ENCODE assay signal across 11 cellular contexts in the genomic region with DNA sequence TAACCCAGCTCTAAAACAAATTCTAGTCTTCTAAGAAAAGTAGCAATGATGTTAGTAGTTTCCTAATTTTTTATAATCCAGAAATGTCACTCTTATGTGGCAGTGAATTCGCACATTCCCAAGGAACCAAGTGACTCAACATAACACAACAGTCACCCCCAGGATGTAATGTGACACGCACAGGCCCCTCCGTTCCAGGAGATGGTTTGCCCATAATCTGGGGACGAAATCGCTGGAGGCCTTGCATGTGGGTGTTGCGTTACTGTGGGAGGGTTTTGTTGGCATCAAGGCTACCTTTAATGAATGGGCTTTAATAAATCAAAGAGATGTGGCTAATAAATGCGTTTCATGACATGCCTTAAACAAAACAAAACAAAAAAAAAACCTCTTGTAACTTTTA. TPM values are rescaled to one million over a fixed set of nuclear protein-coding genes. Genes with fewer than 3 reads are reported as not detected.
DNase-seq lines count a peak whose midpoint lies in the region; ATAC-seq and TF ChIP-seq lines count a peak whose summit lies in the region.
"Had no signal": no experiment of that assay in that cellular context is flagged by ENCODE, and none has a peak within 500 bp of the region (broad histone marks: within the 10 kb centered on the region; RNA-seq: fewer than 3 reads in every experiment).

No MANE protein-coding gene starts in this region.

- H3K4me3 ChIP-seq in esophagus muscularis mucosa (no peak overlapping the region), skeletal muscle satellite cell (ENCODE audit: low read length) (no peak overlapping the region)

- TF ChIP-seq POLR2A in esophagus muscularis mucosa (IDR thresholded peaks at IDR 0.05; ENCODE audit: low read depth) = no peak

- DNase-seq in EL = peak; percentile 79
- DNase-seq in RWPE1 (ENCODE audit: low spot score) = no peak
- DNase-seq in esophagus muscularis mucosa (ENCODE audit: extremely low spot score) = no peak
- no peak for DNase-seq in left lobe of liver (ENCODE audit: low spot score)
- DNase-seq in T-helper 2 cell = no peak
- DNase-seq in NK-92 treated with Interleukin-12 subunit alpha and Interleukin-12 subunit beta, amount 100 ng/mL, for 24 hours (lab: John Stamatoyannopoulos, UW) = no peak
- DNase-seq: NCI-H1930, substantia nigra had no signal

- peak overlapping the region; percentile 74 for H3K4me2 ChIP-seq in skeletal muscle satellite cell (ENCODE audit: low read length)

- H3K9me3 ChIP-seq in esophagus muscularis mucosa = no peaks in the 10 kb centered on the region
- H3K9me3 ChIP-seq in skeletal muscle satellite cell (replicated peaks; ENCODE audit: low read length) = no peaks in the 10 kb centered on the region

- CTCF ChIA-PET in RWPE1 (lab: Yijun Ruan, JAX) = interaction anchor here (0.6 to 0.7 kb wide), 3 partner anchors 31 to 129 kb away, joined by 3 to 7 read pairs (median 4); no protein-coding TSS in a partner anchor

- 83% methylated on average over 7 of the region's 7 CpGs for WGBS in esophagus muscularis mucosa

- H3K4me1 ChIP-seq in esophagus muscularis mucosa = peaks cover 0 to 22% (median 14%) of the 10 kb centered on the region in 4 donors
- peaks cover 27% of the 10 kb centered on the region for H3K4me1 ChIP-seq in skeletal muscle satellite cell (ENCODE audit: control insufficient read depth, insufficient read depth, low read length)
- H3K4me1 ChIP-seq: foreskin keratinocyte had no signal

- intact Hi-C loops in esophagus muscularis mucosa (cut with DNase I) = no loop called here

- TF ChIP-seq CTCF in RWPE1 (conservative IDR thresholded peaks at IDR 0.05; ENCODE audit: low read depth) (no peak), esophagus muscularis mucosa (IDR thresholded peaks at IDR 0.05) (no peak)

- H3K27me3 ChIP-seq in esophagus muscularis mucosa (no peaks in the 10 kb centered on the region), skeletal muscle satellite cell (ENCODE audit: control insufficient read depth, insufficient read depth, low read length) (no peaks in the 10 kb centered on the region)
- H3K27me3 ChIP-seq: foreskin keratinocyte had no signal

- POLR2A ChIA-PET in RWPE1 (lab: Yijun Ruan, JAX; ENCODE audit: low non-redundant PET) = no interaction called here

- peak overlapping the region; percentile 82 for H3K27ac ChIP-seq in RWPE1
- peak overlapping the region in 3 of 4 donors; percentile 9 to 72 (median 45) for H3K27ac ChIP-seq in esophagus muscularis mucosa (replicated peaks in 1 of 4)
- H3K27ac ChIP-seq: foreskin keratinocyte had no signal

- TF ChIP-seq EP300 in esophagus muscularis mucosa (IDR thresholded peaks at IDR 0.05) = no peak

- peak overlapping the region; percentile 81 for H3K9ac ChIP-seq in skeletal muscle satellite cell (ENCODE audit: low read depth, low read length)

- H3K36me3 ChIP-seq in esophagus muscularis mucosa (peaks cover 29 to 83% (median 51%) of the 10 kb centered on the region in 4 donors), skeletal muscle satellite cell (ENCODE audit: insufficient read depth, low read length) (peaks cover 4% of the 10 kb centered on the region)

- ATAC-seq in left lobe of liver (no peak), GM18517 (IDR thresholded peaks at IDR 0.05; ENCODE audit: unreplicated experiment) (no peak)
- ATAC-seq: foreskin keratinocyte had no signal

RNA-seq across cellular contexts. Expression of a gene that starts 50.9 kb away (rescaled TPM):
- 10 to 100 TPM; 49.8 to 86.6 (median 64.6) TPM for total RNA-seq in esophagus muscularis mucosa
- total RNA-seq in skeletal muscle satellite cell (2012; rRNA removed) = 5.9 and 7.6 TPM in 2 replicates
- 5.0 TPM for total RNA-seq in left lobe of liver
